In genomic region chr5:35041251-35041650, GRCh38 we compare ENCODE assay signal across 29 cellular contexts. TPM values are rescaled to one million over a fixed set of nuclear protein-coding genes. Genes with fewer than 3 reads are reported as not detected.
"Had no signal": no experiment of that assay in that cellular context is flagged by ENCODE, and none has a peak within 500 bp of the region (broad histone marks: within the 10 kb centered on the region; RNA-seq: fewer than 3 reads in every experiment).

No MANE protein-coding gene starts in this region.

- H3K4me1 ChIP-seq: adrenal gland, colonic mucosa, left lung, prostate gland, vagina had no signal

- H3K4me3 ChIP-seq: adrenal gland, colonic mucosa, dorsolateral prefrontal cortex, left lung, ovary, prostate gland, thoracic aorta, vagina had no signal

- H3K9me3 Mint-ChIP-seq: activated CD4-positive, alpha-beta T cell treated with anti-CD3 and anti-CD28 coated beads, Interleukin-2, amount 10 ng/mL, durations not matched to agents 7 days and 5 days; activated CD8-positive, alpha-beta T cell treated with anti-CD3 and anti-CD28 coated beads for 36 hours; activated naive CD4-positive, alpha-beta T cell treated with anti-CD3 and anti-CD28 coated beads, Interleukin-2, amount 50 U/mL, for 72 hours; activated T-helper 17 cell treated with anti-CD3 and anti-CD28 coated beads, Interleukin-2, amount 50 U/mL, for 72 hours; effector memory CD8-positive, alpha-beta T cell; natural killer cell; T-helper 2 cell treated with Interferon-gamma antibody and Interleukin-4, amounts not matched to agents 5 μg/mL and 100 μg/mL, for 36 hours; type B pancreatic cell had no signal

- H3K27me3 ChIP-seq: adrenal gland, colonic mucosa, ovary, vagina had no signal

- H3K27ac ChIP-seq: adrenal gland, colonic mucosa, dorsolateral prefrontal cortex, left lung, ovary, prostate gland, thoracic aorta, vagina, VCaP had no signal

- H3K4me1 Mint-ChIP-seq: activated CD4-positive, alpha-beta T cell treated with anti-CD3 and anti-CD28 coated beads, Interleukin-2, amount 10 ng/mL, durations not matched to agents 7 days and 5 days; activated CD8-positive, alpha-beta memory T cell treated with anti-CD3 and anti-CD28 coated beads, Interleukin-2, amount 10 ng/mL, durations not matched to agents 7 days and 5 days; activated T-helper 17 cell treated with anti-CD3 and anti-CD28 coated beads, Interleukin-2, amount 50 U/mL, for 72 hours; natural killer cell had no signal

- H3K4me3 Mint-ChIP-seq: activated CD4-positive, alpha-beta T cell treated with anti-CD3 and anti-CD28 coated beads, Interleukin-2, amount 10 ng/mL, durations not matched to agents 7 days and 5 days; activated CD8-positive, alpha-beta memory T cell treated with anti-CD3 and anti-CD28 coated beads, Interleukin-2, amount 10 ng/mL, durations not matched to agents 7 days and 5 days; activated CD8-positive, alpha-beta T cell treated with anti-CD3 and anti-CD28 coated beads for 36 hours; activated T-helper 17 cell treated with anti-CD3 and anti-CD28 coated beads, Interleukin-2, amount 50 U/mL, for 72 hours; effector memory CD8-positive, alpha-beta T cell; natural killer cell; T-helper 2 cell treated with Interferon-gamma antibody and Interleukin-4, amounts not matched to agents 5 μg/mL and 100 μg/mL, for 36 hours; type B pancreatic cell had no signal

- H3K36me3 Mint-ChIP-seq: activated CD8-positive, alpha-beta memory T cell treated with anti-CD3 and anti-CD28 coated beads, Interleukin-2, amount 10 ng/mL, durations not matched to agents 7 days and 5 days; activated naive CD4-positive, alpha-beta T cell treated with anti-CD3 and anti-CD28 coated beads, Interleukin-2, amount 50 U/mL, for 72 hours; natural killer cell; type B pancreatic cell had no signal

- H3K9me3 ChIP-seq: adrenal gland, colonic mucosa, left lung, ovary, prostate gland, thoracic aorta, vagina had no signal

- ATAC-seq: activated CD4-positive, CD25-positive, alpha-beta regulatory T cell treated with anti-CD3 and anti-CD28 coated beads, Interleukin-2, amount 50 U/mL, for 24 hours; activated CD8-positive, alpha-beta memory T cell treated with anti-CD3 and anti-CD28 coated beads, Interleukin-2, amount 10 ng/mL, durations not matched to agents 7 days and 5 days; activated CD8-positive, alpha-beta T cell treated with anti-CD3 and anti-CD28 coated beads for 36 hours; activated naive CD4-positive, alpha-beta T cell treated with anti-CD3 and anti-CD28 coated beads, Interleukin-2, amount 50 U/mL, for 72 hours; activated T-helper 17 cell treated with anti-CD3 and anti-CD28 coated beads, Interleukin-2, amount 50 U/mL, for 72 hours; effector memory CD8-positive, alpha-beta T cell; esophagus mucosa; left lung; natural killer cell had no signal

- DNase-seq: activated CD4-positive, alpha-beta T cell treated with anti-CD3 and anti-CD28 coated beads, Interleukin-2, amount 10 ng/mL, durations not matched to agents 7 days and 5 days; activated CD8-positive, alpha-beta memory T cell treated with anti-CD3 and anti-CD28 coated beads, Interleukin-2, amount 10 ng/mL, durations not matched to agents 7 days and 5 days; activated CD8-positive, alpha-beta T cell treated with anti-CD3 and anti-CD28 coated beads for 36 hours; activated T-cell treated with anti-CD3 and anti-CD28 coated beads for 4 hours; adrenal gland; colonic mucosa; dorsolateral prefrontal cortex; effector memory CD8-positive, alpha-beta T cell; foreskin melanocyte; left lung; mammary epithelial cell; midbrain; natural killer cell; ovary; stimulated activated CD4-positive, alpha-beta T cell treated with anti-CD3 and anti-CD28 coated beads, Interleukin-4, amount 100 ng/mL, for 1 hour; stimulated activated naive CD4-positive, alpha-beta T cell treated with Interleukin-2 at 50 U/mL for 16 hours had no signal

- H3K36me3 ChIP-seq: adrenal gland, colonic mucosa, left lung, ovary, prostate gland, thoracic aorta, vagina had no signal

- H3K27ac Mint-ChIP-seq: activated CD4-positive, alpha-beta T cell treated with anti-CD3 and anti-CD28 coated beads, Interleukin-2, amount 10 ng/mL, durations not matched to agents 7 days and 5 days; activated CD8-positive, alpha-beta memory T cell treated with anti-CD3 and anti-CD28 coated beads, Interleukin-2, amount 10 ng/mL, durations not matched to agents 7 days and 5 days; activated CD8-positive, alpha-beta T cell treated with anti-CD3 and anti-CD28 coated beads for 36 hours; activated naive CD4-positive, alpha-beta T cell treated with anti-CD3 and anti-CD28 coated beads, Interleukin-2, amount 50 U/mL, for 72 hours; activated T-helper 17 cell treated with anti-CD3 and anti-CD28 coated beads, Interleukin-2, amount 50 U/mL, for 72 hours; effector memory CD8-positive, alpha-beta T cell; natural killer cell; T-helper 2 cell treated with Interferon-gamma antibody and Interleukin-4, amounts not matched to agents 5 μg/mL and 100 μg/mL, for 36 hours; type B pancreatic cell had no signal

RNA-seq across cellular contexts. Expression of gene AGXT2, which starts 6.5 kb away (rescaled TPM):
- total RNA-seq: activated CD4-positive, alpha-beta T cell treated with anti-CD3 and anti-CD28 coated beads, Interleukin-2, amount 10 ng/mL, durations not matched to agents 7 days and 5 days; activated CD8-positive, alpha-beta memory T cell treated with anti-CD3 and anti-CD28 coated beads, Interleukin-2, amount 10 ng/mL, durations not matched to agents 7 days and 5 days; activated CD8-positive, alpha-beta T cell treated with anti-CD3 and anti-CD28 coated beads for 36 hours; activated naive CD4-positive, alpha-beta T cell treated with anti-CD3 and anti-CD28 coated beads, Interleukin-2, amount 50 U/mL, for 72 hours; activated T-helper 17 cell treated with anti-CD3 and anti-CD28 coated beads, Interleukin-2, amount 50 U/mL, for 72 hours; adrenal gland; bronchial epithelial cell; dorsolateral prefrontal cortex; endothelial cell of umbilical vein; esophagus mucosa; kidney epithelial cell; left lung; mammary epithelial cell; natural killer cell; prostate gland; thoracic aorta; vagina had no signal
- polyA plus RNA-seq: endothelial cell of umbilical vein, mammary epithelial cell had no signal
